ENCODE assay signal across 9 cellular contexts in the genomic region with DNA sequence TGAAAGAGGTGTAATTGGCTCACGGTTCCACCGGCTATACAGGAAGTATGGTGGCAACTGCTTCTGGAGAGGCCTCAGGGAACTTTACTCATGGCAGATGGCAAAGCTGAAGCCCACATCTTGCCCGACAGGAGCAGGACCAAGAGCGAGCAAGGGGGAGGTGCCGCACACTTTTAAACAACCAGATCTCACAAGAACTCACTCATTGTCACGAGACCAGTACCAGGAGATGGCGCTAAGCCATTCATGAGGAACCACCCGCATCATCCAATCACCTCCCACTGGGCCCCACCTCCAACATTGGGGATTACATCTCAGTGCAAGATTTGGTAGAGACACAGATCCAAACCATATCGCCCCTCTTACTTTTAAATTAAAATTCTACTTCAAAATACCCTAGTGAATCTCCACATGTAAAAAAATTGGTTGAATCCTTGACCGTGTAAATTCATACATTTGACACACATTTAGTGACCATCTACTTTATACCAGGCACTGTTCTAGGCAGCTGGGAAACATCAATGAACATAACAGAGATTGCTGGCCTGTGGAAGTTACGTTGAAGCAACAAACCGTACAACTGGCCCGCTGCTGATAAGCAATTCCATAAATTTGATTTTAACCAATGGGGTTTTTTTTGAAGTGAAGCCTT.
A peak's percentile ranks its signal among the peaks of the same experiment; 100 is the strongest.
DNase-seq lines count a peak whose midpoint lies in the region; TF ChIP-seq lines count a peak whose summit lies in the region.
"Had no signal": no experiment of that assay in that cellular context is flagged by ENCODE, and none has a peak within 500 bp of the region (broad histone marks: within the 10 kb centered on the region; RNA-seq: fewer than 3 reads in every experiment).

No MANE protein-coding gene starts in this region.

- peak overlapping the region; percentile 37 for H2BK12ac ChIP-seq in trophoblast cell (ENCODE audit: low read length)

- no CpG with 5 or more reads among the region's 13 CpGs for WGBS in trophoblast cell (ENCODE audit: extremely low coverage, insufficient coverage, insufficient read length)
- WGBS in tibial nerve, 2 donors = 79 to 82% methylated on average over 13 of the region's 13 CpGs

- no peaks in the 10 kb centered on the region for H3K36me3 ChIP-seq in MM.1S (replicated peaks; ENCODE audit: insufficient read depth, low read length)
- no peaks in the 10 kb centered on the region for H3K36me3 ChIP-seq in trophoblast cell (ENCODE audit: control insufficient read depth in 1 of 2, insufficient read depth in 2 of 2, low read length in 2 of 2)
- no peaks in the 10 kb centered on the region for H3K36me3 ChIP-seq in tibial nerve
- H3K36me3 ChIP-seq: lower lobe of right lung had no signal

- no peak overlapping the region for H3K4ac ChIP-seq in trophoblast cell (ENCODE audit: low read depth, low read length)

- no peak overlapping the region for H3K18ac ChIP-seq in trophoblast cell (ENCODE audit: low read length)

- no peaks in the 10 kb centered on the region for H3K9me2 ChIP-seq in MM.1S (replicated peaks; ENCODE audit: insufficient read depth, low read length)

- peaks cover 12% of the 10 kb centered on the region for H3K79me1 ChIP-seq in trophoblast cell (ENCODE audit: low read length)

- peak overlapping the region; percentile 61; the same call in 1 of the 2 replicates for H3K4me2 ChIP-seq in MM.1S (ENCODE audit: low read depth, low read length)
- no peak overlapping the region for H3K4me2 ChIP-seq in trophoblast cell (ENCODE audit: low read length)

- H2BK5ac ChIP-seq in trophoblast cell (ENCODE audit: low read depth, low read length, poor library complexity) = no peak overlapping the region

- peak overlapping the region; percentile 42 for H2AK5ac ChIP-seq in trophoblast cell (ENCODE audit: low read length)

- TF ChIP-seq EP300 in tibial nerve (IDR thresholded peaks at IDR 0.05) = no peak

- DNase-seq in DMS53 (lab: John Stamatoyannopoulos, UW) (peak; percentile 61), DMS53 treated with DMSO at 0.1 percent for 48 hours (lab: John Stamatoyannopoulos, UW; ENCODE audit: unreplicated experiment) (no peak), MM.1S (peak; percentile 44), astrocyte of the spinal cord (ENCODE audit: low read depth, low spot score) (no peak), trophoblast cell (peak; percentile 64 to 66), tibial nerve (ENCODE audit: low spot score in 2 of 2) (no peak), iPS-NIHi11 (ENCODE audit: low spot score) (no peak), G401 (ENCODE audit: low spot score) (no peak)
- DNase-seq: lower lobe of right lung had no signal

- H3K9ac ChIP-seq in MM.1S (ENCODE audit: low read length) (no peak overlapping the region), trophoblast cell (ENCODE audit: low read length) (no peak overlapping the region)

- H3K27ac ChIP-seq in MM.1S (ENCODE audit: low read length) (peak overlapping the region; percentile 86), trophoblast cell (ENCODE audit: low read depth, low read length) (peak overlapping the region; percentile 60), tibial nerve (no peak overlapping the region)

- peaks cover 19% of the 10 kb centered on the region for H3F3A ChIP-seq in MM.1S (ENCODE audit: insufficient read depth, low read length)

- H3K14ac ChIP-seq in trophoblast cell (ENCODE audit: low read length) = peak overlapping the region; percentile 6

- no peak for TF ChIP-seq POLR2A in tibial nerve (IDR thresholded peaks at IDR 0.05)

- no peaks in the 10 kb centered on the region for H3K79me2 ChIP-seq in MM.1S (ENCODE audit: low read length)
- no peaks in the 10 kb centered on the region for H3K79me2 ChIP-seq in trophoblast cell (ENCODE audit: control insufficient read depth, insufficient read depth, low read length, poor library complexity)

- H4K20me1 ChIP-seq in MM.1S (ENCODE audit: insufficient read depth, low read length) = no peaks in the 10 kb centered on the region

- H2BK120ac ChIP-seq in trophoblast cell (ENCODE audit: insufficient read depth, low read length, poor library complexity) = peak overlapping the region; percentile 44

- H3K4me1 ChIP-seq in MM.1S (ENCODE audit: low read length) (peaks cover 46% of the 10 kb centered on the region), trophoblast cell (ENCODE audit: control insufficient read depth in 1 of 2, insufficient read depth in 2 of 2, low read length in 2 of 2) (peaks cover 28 to 38% of the 10 kb centered on the region in 2 experiments), tibial nerve (no peaks in the 10 kb centered on the region)
- H3K4me1 ChIP-seq: lower lobe of right lung had no signal

- TF ChIP-seq CTCF in MM.1S (IDR thresholded peaks at IDR 0.05; ENCODE audit: low read length) = peak; percentile 45
- TF ChIP-seq CTCF in astrocyte of the spinal cord (IDR thresholded peaks at IDR 0.05; ENCODE audit: low read depth, low read length) = peak; percentile 19
- no peak for TF ChIP-seq CTCF in tibial nerve (IDR thresholded peaks at IDR 0.05)

- peak overlapping the region; percentile 70 for H4K91ac ChIP-seq in trophoblast cell (ENCODE audit: low read depth, low read length)

- H3K4me3 ChIP-seq in MM.1S (ENCODE audit: low read length) = no peak overlapping the region; the same call in 1 of the 2 replicates
- no peak overlapping the region for H3K4me3 ChIP-seq in astrocyte of the spinal cord (ENCODE audit: low read depth, low read length)
- no peak overlapping the region for H3K4me3 ChIP-seq in trophoblast cell (ENCODE audit: low read depth, low read length)
- no peak overlapping the region for H3K4me3 ChIP-seq in tibial nerve
- H3K4me3 ChIP-seq: lower lobe of right lung had no signal

- no peak overlapping the region for H4K8ac ChIP-seq in trophoblast cell (ENCODE audit: low read depth, low read length)

- H3K27me3 ChIP-seq in MM.1S (replicated peaks; ENCODE audit: insufficient read depth, low read length) (no peaks in the 10 kb centered on the region), trophoblast cell (ENCODE audit: insufficient read depth, low read length) (no peaks in the 10 kb centered on the region), tibial nerve (no peaks in the 10 kb centered on the region)

- no peaks in the 10 kb centered on the region for H3K9me3 ChIP-seq in MM.1S (replicated peaks; ENCODE audit: insufficient read depth, low read length)
- no peaks in the 10 kb centered on the region for H3K9me3 ChIP-seq in trophoblast cell (ENCODE audit: insufficient read depth, low read depth, low read length)
- no peaks in the 10 kb centered on the region for H3K9me3 ChIP-seq in tibial nerve
- H3K9me3 ChIP-seq: lower lobe of right lung had no signal

- H2AFZ ChIP-seq in MM.1S (ENCODE audit: low read length) (peak overlapping the region; percentile 14; the same call in 1 of the 2 replicates), trophoblast cell (ENCODE audit: insufficient read depth, low read length, poor library complexity) (no peak overlapping the region)

- H3K23ac ChIP-seq in trophoblast cell (ENCODE audit: low read length) = no peak overlapping the region

- in situ Hi-C loops in astrocyte of the spinal cord (cut with HindIII; ENCODE audit: low sequenced_read_pairs) (loop anchor here (25.0 kb wide), 1 partner anchor 221 kb away; no protein-coding TSS in a partner anchor), G401 (cut with HindIII; ENCODE audit: low sequenced_read_pairs) (loop anchor here (25.0 kb wide), 1 partner anchor 246 kb away; no protein-coding TSS in a partner anchor)

- H4K12ac ChIP-seq in trophoblast cell (ENCODE audit: low read depth, low read length) = no peak overlapping the region

Comparison
In these comparisons a context has a peak if more than half of its experiments do, and no peak if none do; other contexts are left out.
1. DNase-seq: peak in DMS53 (single experiment), MM.1S (single experiment) and trophoblast cell (2 of 2); none in DMS53 treated with DMSO at 0.1 percent for 48 hours (single experiment), astrocyte of the spinal cord (single experiment), tibial nerve (0 of 2), iPS-NIHi11 (single experiment) and G401 (single experiment).
2. H3K27ac ChIP-seq: peak in MM.1S (single experiment) and trophoblast cell (single experiment); none in tibial nerve (0 of 4).
3. CTCF ChIP-seq: peak in MM.1S (single experiment) and astrocyte of the spinal cord (single experiment); none in tibial nerve (0 of 5).